In the genomic region with DNA sequence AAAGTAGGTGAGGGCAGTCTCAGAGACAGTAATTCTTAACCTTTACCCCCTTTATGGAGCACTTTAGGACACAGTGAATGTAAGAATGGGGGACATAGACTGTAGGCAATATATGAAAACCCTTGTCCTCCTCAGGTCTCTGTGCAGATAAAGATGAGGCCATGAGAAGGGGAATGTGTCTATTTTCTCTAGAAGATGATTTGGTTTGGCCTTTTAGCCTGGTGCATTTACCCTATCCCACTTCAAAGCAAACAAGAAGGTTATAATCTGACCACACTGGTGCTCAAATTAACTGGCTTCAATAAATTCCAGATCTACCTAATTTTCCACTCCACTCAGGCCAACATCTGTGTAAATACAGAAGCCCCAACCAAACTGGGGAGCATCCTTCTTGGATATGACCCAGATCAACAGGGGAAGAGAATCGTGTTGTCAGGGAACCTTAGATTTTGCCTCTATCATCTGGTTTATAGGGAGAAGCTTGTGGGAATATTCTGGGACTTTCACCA, we compare ENCODE assay signal across 25 cellular contexts. TPM values are rescaled to one million over a fixed set of nuclear protein-coding genes. Genes with fewer than 3 reads are reported as not detected.
DNase-seq lines count a peak whose midpoint lies in the region; TF ChIP-seq lines count a peak whose summit lies in the region.
"Had no signal": no experiment of that assay in that cellular context is flagged by ENCODE, and none has a peak within 500 bp of the region (broad histone marks: within the 10 kb centered on the region; RNA-seq: fewer than 3 reads in every experiment).

No MANE protein-coding gene starts in this region.

- no peaks in the 10 kb centered on the region for H3K9me2 ChIP-seq in SU-DHL-6 (replicated peaks; ENCODE audit: insufficient read depth, low read length)

- peaks cover 94% of the 10 kb centered on the region for H3K79me2 ChIP-seq in SU-DHL-6 (ENCODE audit: insufficient read depth, low read length)

- H3K27ac ChIP-seq in SU-DHL-6 (ENCODE audit: low read depth, low read length) = peak overlapping the region; percentile 98
- H3K27ac ChIP-seq: left lung, PC-9, psoas muscle, SJCRH30, tibial nerve had no signal

- H3K36me3 Mint-ChIP-seq in activated naive CD4-positive, alpha-beta T cell treated with anti-CD3 and anti-CD28 coated beads, Interleukin-2, amount 50 U/mL, for 24 hours = peaks cover 10% of the 10 kb centered on the region
- H3K36me3 Mint-ChIP-seq in immature natural killer cell = peaks cover 0 to 14% (median 1%) of the 10 kb centered on the region in 3 donors
- H3K36me3 Mint-ChIP-seq in activated T-helper 2 cell treated with anti-CD3 and anti-CD28 coated beads, Interferon-gamma antibody, Interleukin-2, Interleukin-4, amounts not matched to agents 10 μg/mL and 5 μg/mL and 100 μg/mL, durations not matched to agents 14 hours and 24 hours and 36 hours (ENCODE audit: low read depth) = peaks cover 33% of the 10 kb centered on the region

- H3K27me3 ChIP-seq in SU-DHL-6 (ENCODE audit: low read length) = no peaks in the 10 kb centered on the region
- H3K27me3 ChIP-seq: left lung, SJCRH30, tibial nerve had no signal

- no peaks in the 10 kb centered on the region for H3K9me3 Mint-ChIP-seq in activated naive CD4-positive, alpha-beta T cell treated with anti-CD3 and anti-CD28 coated beads, Interleukin-2, amount 50 U/mL, for 24 hours
- no peaks in the 10 kb centered on the region for H3K9me3 Mint-ChIP-seq in immature natural killer cell
- H3K9me3 Mint-ChIP-seq in activated T-helper 2 cell treated with anti-CD3 and anti-CD28 coated beads, Interferon-gamma antibody, Interleukin-2, Interleukin-4, amounts not matched to agents 10 μg/mL and 5 μg/mL and 100 μg/mL, durations not matched to agents 14 hours and 24 hours and 36 hours = no peaks in the 10 kb centered on the region
- H3K9me3 Mint-ChIP-seq: brain had no signal

- no peak for DNase-seq in activated naive CD4-positive, alpha-beta T cell treated with anti-CD3 and anti-CD28 coated beads, Interleukin-2, amount 50 U/mL, for 16 hours
- DNase-seq in immature natural killer cell (no peak), GM13976 (ENCODE audit: low spot score) (no peak), hypothalamus (lab: John Stamatoyannopoulos, UW) (no peak), 8988T (no peak)
- DNase-seq in activated T-helper 2 cell treated with anti-CD3 and anti-CD28 coated beads, Interferon-gamma antibody, Interleukin-2, Interleukin-4, amounts not matched to agents 10 μg/mL and 5 μg/mL and 100 μg/mL, durations not matched to agents 14 hours and 24 hours and 36 hours (ENCODE audit: low spot score) = no peak
- DNase-seq: activated CD4-positive, CD25-positive, alpha-beta regulatory T cell; Caco-2; left lung; midbrain; MV-4-11; NCI-H187; NCI-H748 treated with DMSO at 0.1 percent for 48 hours; PC-9; psoas muscle; SJCRH30; stimulated activated naive CD4-positive, alpha-beta T cell; T-helper 9 cell had no signal

- no peaks in the 10 kb centered on the region for H3K9me3 ChIP-seq in SU-DHL-6 (ENCODE audit: insufficient read depth, low read length)
- H3K9me3 ChIP-seq: Caco-2, left lung, psoas muscle, SJCRH30, tibial nerve had no signal

- H3K9ac ChIP-seq in SU-DHL-6 (ENCODE audit: low read length) = peak overlapping the region; percentile 54

- peaks cover 83% of the 10 kb centered on the region for H3F3A ChIP-seq in SU-DHL-6 (ENCODE audit: insufficient read depth)

- H3K4me3 ChIP-seq in SU-DHL-6 (ENCODE audit: insufficient read depth, low read length, poor library complexity, severe bottlenecking) = no peak overlapping the region
- H3K4me3 ChIP-seq: K562, left lung, PC-9, psoas muscle, SJCRH30, tibial nerve had no signal

- no peak overlapping the region for H2AFZ ChIP-seq in SU-DHL-6 (ENCODE audit: low read depth, low read length, severe bottlenecking)
- H2AFZ ChIP-seq: PC-9 had no signal

- no peaks in the 10 kb centered on the region for H3K27me3 Mint-ChIP-seq in activated naive CD4-positive, alpha-beta T cell treated with anti-CD3 and anti-CD28 coated beads, Interleukin-2, amount 50 U/mL, for 24 hours
- H3K27me3 Mint-ChIP-seq in immature natural killer cell (ENCODE audit: low read depth in 3 of 3) = no peaks in the 10 kb centered on the region
- no peaks in the 10 kb centered on the region for H3K27me3 Mint-ChIP-seq in activated T-helper 2 cell treated with anti-CD3 and anti-CD28 coated beads, Interferon-gamma antibody, Interleukin-2, Interleukin-4, amounts not matched to agents 10 μg/mL and 5 μg/mL and 100 μg/mL, durations not matched to agents 14 hours and 24 hours and 36 hours (ENCODE audit: low read depth)
- H3K27me3 Mint-ChIP-seq: brain had no signal

- intact Hi-C loops in activated T-helper 2 cell treated with anti-CD3 and anti-CD28 coated beads, Interferon-gamma antibody, Interleukin-2, Interleukin-4, amounts not matched to agents 10 μg/mL and 5 μg/mL and 100 μg/mL, durations not matched to agents 14 hours and 24 hours and 36 hours (cut with micrococcal nuclease) = no loop called here

- peaks cover 90% of the 10 kb centered on the region for H3K4me1 Mint-ChIP-seq in activated naive CD4-positive, alpha-beta T cell treated with anti-CD3 and anti-CD28 coated beads, Interleukin-2, amount 50 U/mL, for 24 hours
- H3K4me1 Mint-ChIP-seq in immature natural killer cell = peaks cover 88 to 100% of the 10 kb centered on the region in 2 donors
- H3K4me1 Mint-ChIP-seq in activated T-helper 2 cell treated with anti-CD3 and anti-CD28 coated beads, Interferon-gamma antibody, Interleukin-2, Interleukin-4, amounts not matched to agents 10 μg/mL and 5 μg/mL and 100 μg/mL, durations not matched to agents 14 hours and 24 hours and 36 hours (ENCODE audit: low read depth) = peaks cover 21% of the 10 kb centered on the region

- H3K27ac Mint-ChIP-seq in activated naive CD4-positive, alpha-beta T cell treated with anti-CD3 and anti-CD28 coated beads, Interleukin-2, amount 50 U/mL, for 24 hours = peak overlapping the region; percentile 97
- peak overlapping the region; percentile 67 to 95 (median 80) for H3K27ac Mint-ChIP-seq in immature natural killer cell
- no peak overlapping the region for H3K27ac Mint-ChIP-seq in activated T-helper 2 cell treated with anti-CD3 and anti-CD28 coated beads, Interferon-gamma antibody, Interleukin-2, Interleukin-4, amounts not matched to agents 10 μg/mL and 5 μg/mL and 100 μg/mL, durations not matched to agents 14 hours and 24 hours and 36 hours

- in situ Hi-C loops in GM13976 (cut with MboI; ENCODE audit: low sequenced_read_pairs, unreplicated experiment) = no loop called here

- H3K4me3 Mint-ChIP-seq in activated naive CD4-positive, alpha-beta T cell treated with anti-CD3 and anti-CD28 coated beads, Interleukin-2, amount 50 U/mL, for 24 hours = peak overlapping the region; percentile 8
- peak overlapping the region in 4 of 5 donors; percentile 34 to 62 (median 50) for H3K4me3 Mint-ChIP-seq in immature natural killer cell
- no peak overlapping the region for H3K4me3 Mint-ChIP-seq in activated T-helper 2 cell treated with anti-CD3 and anti-CD28 coated beads, Interferon-gamma antibody, Interleukin-2, Interleukin-4, amounts not matched to agents 10 μg/mL and 5 μg/mL and 100 μg/mL, durations not matched to agents 14 hours and 24 hours and 36 hours (ENCODE audit: low read depth)
- H3K4me3 Mint-ChIP-seq: brain had no signal

- TF ChIP-seq CTCF in SU-DHL-6 (IDR thresholded peaks at IDR 0.05; ENCODE audit: insufficient read depth, low read length, poor library complexity, severe bottlenecking) (no peak), GM13976 (IDR thresholded peaks at IDR 0.05; ENCODE audit: borderline replicate concordance, control extremely low read depth, extremely low read depth, insufficient read depth, missing control alignments) (no peak)

- H3K36me3 ChIP-seq in SU-DHL-6 (ENCODE audit: low read length) = no peaks in the 10 kb centered on the region; the same call in 1 of the 2 replicates
- H3K36me3 ChIP-seq: SJCRH30, tibial nerve had no signal

- H4K20me1 ChIP-seq in SU-DHL-6 (ENCODE audit: low read depth, low read length) = no peaks in the 10 kb centered on the region

- peak overlapping the region; percentile 81 for H3K4me2 ChIP-seq in SU-DHL-6 (ENCODE audit: low read depth, low read length, poor library complexity, severe bottlenecking)
- H3K4me2 ChIP-seq: PC-9 had no signal

RNA-seq across cellular contexts. Expression of a gene that starts 42.4 kb away (rescaled TPM):
- 100 to 1,000 TPM; 262 to 392 (median 334) TPM for polyA plus RNA-seq in immature natural killer cell
- 8.5 and 9.4 TPM in 2 replicates for total RNA-seq in activated T-helper 2 cell treated with anti-CD3 and anti-CD28 coated beads, Interferon-gamma antibody, Interleukin-2, Interleukin-4, amounts not matched to agents 10 μg/mL and 5 μg/mL and 100 μg/mL, durations not matched to agents 14 hours and 24 hours and 36 hours
- total RNA-seq: glomerular endothelial cell, H4 had no signal
